ENCODE assay signal across 16 cellular contexts in genomic region chr14:98103705-98104104, GRCh38.
DNase-seq lines count a peak whose midpoint lies in the region; ATAC-seq, FAIRE-seq and TF ChIP-seq lines count a peak whose summit lies in the region.
"Had no signal": no experiment of that assay in that cellular context is flagged by ENCODE, and none has a peak within 500 bp of the region (broad histone marks: within the 10 kb centered on the region; RNA-seq: fewer than 3 reads in every experiment).

No MANE protein-coding gene starts in this region.

- peaks cover 0 to 5% (median 1%) of the 10 kb centered on the region in 7 donors for H3K9me3 Mint-ChIP-seq in CD4-positive, CD25-positive, alpha-beta regulatory T cell
- no peaks in the 10 kb centered on the region for H3K9me3 Mint-ChIP-seq in central memory CD8-positive, alpha-beta T cell

- no peak overlapping the region for H3K27ac ChIP-seq in CD4-positive, CD25-positive, alpha-beta regulatory T cell (ENCODE audit: insufficient read depth, low read length, poor library complexity, severe bottlenecking)

- peaks cover 15 to 27% (median 21%) of the 10 kb centered on the region in 4 donors for H3K4me1 Mint-ChIP-seq in CD4-positive, CD25-positive, alpha-beta regulatory T cell
- H3K4me1 Mint-ChIP-seq in central memory CD8-positive, alpha-beta T cell: peaks cover 6% of the 10 kb centered on the region
- H3K4me1 Mint-ChIP-seq: IgD-negative memory B cell had no signal

- no peaks in the 10 kb centered on the region for H3K27me3 Mint-ChIP-seq in CD4-positive, CD25-positive, alpha-beta regulatory T cell
- no peaks in the 10 kb centered on the region for H3K27me3 Mint-ChIP-seq in central memory CD8-positive, alpha-beta T cell
- H3K27me3 Mint-ChIP-seq: IgD-negative memory B cell had no signal

- no peak overlapping the region for H3K4me3 ChIP-seq in CD4-positive, CD25-positive, alpha-beta regulatory T cell (ENCODE audit: low read depth, low read length)

- H3K36me3 Mint-ChIP-seq in CD4-positive, CD25-positive, alpha-beta regulatory T cell: no peaks in the 10 kb centered on the region
- no peaks in the 10 kb centered on the region for H3K36me3 Mint-ChIP-seq in central memory CD8-positive, alpha-beta T cell (ENCODE audit: insufficient read depth)
- H3K36me3 Mint-ChIP-seq: IgD-negative memory B cell had no signal

- H3K27me3 ChIP-seq in CD4-positive, CD25-positive, alpha-beta regulatory T cell (ENCODE audit: control insufficient read depth, insufficient read depth, low read length): no peaks in the 10 kb centered on the region

- H3K36me3 ChIP-seq in CD4-positive, CD25-positive, alpha-beta regulatory T cell (ENCODE audit: control insufficient read depth, insufficient read depth, low read length): no peaks in the 10 kb centered on the region

- no peak overlapping the region for H3K27ac Mint-ChIP-seq in CD4-positive, CD25-positive, alpha-beta regulatory T cell
- no peak overlapping the region for H3K27ac Mint-ChIP-seq in central memory CD8-positive, alpha-beta T cell (ENCODE audit: low read depth)
- H3K27ac Mint-ChIP-seq: IgD-negative memory B cell had no signal

- no peak for TF ChIP-seq POLR2A in GM12891 (IDR thresholded peaks at IDR 0.05; ENCODE audit: low read depth, low read length)

- no peak overlapping the region for H3K4me3 Mint-ChIP-seq in CD4-positive, CD25-positive, alpha-beta regulatory T cell
- H3K4me3 Mint-ChIP-seq in central memory CD8-positive, alpha-beta T cell: no peak overlapping the region
- H3K4me3 Mint-ChIP-seq: IgD-negative memory B cell had no signal

- peak; percentile 19 for DNase-seq in activated T-cell treated with anti-CD3 and anti-CD28 coated beads, Interleukin-2, amount 50 U/mL, for 1 hour
- no peak for DNase-seq in activated T-cell treated with anti-CD3 and anti-CD28 coated beads, Interleukin-2, amount 50 U/mL, for 48 hours
- DNase-seq in CD4-positive, CD25-positive, alpha-beta regulatory T cell: peak in 2 of 3 donors; percentile 28 to 46
- no peak for DNase-seq in GM12891 (ENCODE audit: insufficient read length, low spot score)
- DNase-seq in central memory CD8-positive, alpha-beta T cell (ENCODE audit: low spot score in 2 of 2): peak in 1 of 2 donors; percentile 10
- DNase-seq in NCI-H1105 (lab: John Stamatoyannopoulos, UW): no peak
- DNase-seq: GOT3; NCI-H146; NCI-H2081 treated with DMSO at 0.1 percent for 48 hours; NCI-H2227 treated with DMSO at 0.1 percent for 48 hours; NCI-H524 treated with DMSO at 0.1 percent for 48 hours; NK-92 treated with Interleukin-12 subunit alpha and Interleukin-12 subunit beta, amount 100 ng/mL, for 24 hours; OCI-M1; RPMI8226 had no signal

- ATAC-seq in CD4-positive, CD25-positive, alpha-beta regulatory T cell (ENCODE audit: low read depth in 2 of 2): peak; percentile 77 to 87
- peak; percentile 91 for ATAC-seq in central memory CD8-positive, alpha-beta T cell (replicated peaks; ENCODE audit: extremely low read depth, poor library complexity, severe bottlenecking)
- ATAC-seq in GM18909 (IDR thresholded peaks at IDR 0.05; ENCODE audit: poor library complexity, unreplicated experiment): no peak

- no peaks in the 10 kb centered on the region for H3K9me3 ChIP-seq in CD4-positive, CD25-positive, alpha-beta regulatory T cell (ENCODE audit: control insufficient read depth in 2 of 2, low read length in 2 of 2)

- FAIRE-seq in GM12891 (lab: Jason Lieb, UNC): peak; percentile 31

- H3K4me1 ChIP-seq in CD4-positive, CD25-positive, alpha-beta regulatory T cell (ENCODE audit: control insufficient read depth, insufficient read depth, low read length, poor library complexity, severe bottlenecking): peaks cover 3% of the 10 kb centered on the region

TF ChIP-seq in GM12891, 5 proteins besides CTCF, POLR2A, EP300 and RAD21:
- TF ChIP-seq TAF1 (IDR thresholded peaks at IDR 0.05; ENCODE audit: low read depth, low read length) (no peak), POLR2AphosphoS5 (IDR thresholded peaks at IDR 0.05; ENCODE audit: low read depth, low read length) (no peak), POU2F2 (IDR thresholded peaks at IDR 0.05; ENCODE audit: low read depth, low read length) (no peak), PAX5 (IDR thresholded peaks at IDR 0.05; ENCODE audit: insufficient read depth, low read length, severe bottlenecking) (no peak), SPI1 (IDR thresholded peaks at IDR 0.05; ENCODE audit: low read depth, low read length) (no peak)

Comparison
In these comparisons a context has a peak if more than half of its experiments do, and no peak if none do; other contexts are left out.
1. DNase-seq: peak in activated T-cell treated with anti-CD3 and anti-CD28 coated beads, Interleukin-2, amount 50 U/mL, for 1 hour (single experiment) and CD4-positive, CD25-positive, alpha-beta regulatory T cell (2 of 3); none in activated T-cell treated with anti-CD3 and anti-CD28 coated beads, Interleukin-2, amount 50 U/mL, for 48 hours (0 of 2), GM12891 (single experiment) and NCI-H1105 (single experiment).